In the genomic region with DNA sequence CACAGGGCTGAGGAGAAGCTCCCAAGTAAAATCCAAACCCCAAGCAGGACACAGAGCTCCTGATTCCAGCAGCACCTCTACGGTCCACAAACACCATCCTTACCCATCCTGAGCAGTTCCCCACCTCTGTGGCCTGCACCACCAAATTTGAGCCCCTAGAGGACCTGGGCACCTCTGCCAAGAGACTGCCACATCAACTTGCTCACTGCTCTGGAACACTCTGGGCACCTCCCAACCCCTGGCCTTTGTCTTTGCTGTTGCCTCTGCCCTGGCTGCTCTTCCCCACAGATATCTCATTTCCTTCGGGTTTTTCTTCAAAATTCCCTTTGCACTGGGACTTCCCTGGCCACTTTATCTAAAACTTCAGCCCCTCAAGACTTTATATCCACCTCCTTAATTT, we compare ENCODE assay signal across 1 cellular context.
TF ChIP-seq lines count a peak whose summit lies in the region.

No MANE protein-coding gene starts in this region.

TF ChIP-seq in GM12878, 131 proteins besides CTCF, POLR2A, EP300 and RAD21:
- TF ChIP-seq SRF (IDR thresholded peaks at IDR 0.05; ENCODE audit: low read depth in 2 of 2, low read length in 2 of 2): no peak
- no peak for TF ChIP-seq GATAD2B (conservative IDR thresholded peaks at IDR 0.05; ENCODE audit: low read depth)
- no peak for TF ChIP-seq IRF5 (IDR thresholded peaks at IDR 0.05; ENCODE audit: borderline replicate concordance)
- TF ChIP-seq, protein P1, sequence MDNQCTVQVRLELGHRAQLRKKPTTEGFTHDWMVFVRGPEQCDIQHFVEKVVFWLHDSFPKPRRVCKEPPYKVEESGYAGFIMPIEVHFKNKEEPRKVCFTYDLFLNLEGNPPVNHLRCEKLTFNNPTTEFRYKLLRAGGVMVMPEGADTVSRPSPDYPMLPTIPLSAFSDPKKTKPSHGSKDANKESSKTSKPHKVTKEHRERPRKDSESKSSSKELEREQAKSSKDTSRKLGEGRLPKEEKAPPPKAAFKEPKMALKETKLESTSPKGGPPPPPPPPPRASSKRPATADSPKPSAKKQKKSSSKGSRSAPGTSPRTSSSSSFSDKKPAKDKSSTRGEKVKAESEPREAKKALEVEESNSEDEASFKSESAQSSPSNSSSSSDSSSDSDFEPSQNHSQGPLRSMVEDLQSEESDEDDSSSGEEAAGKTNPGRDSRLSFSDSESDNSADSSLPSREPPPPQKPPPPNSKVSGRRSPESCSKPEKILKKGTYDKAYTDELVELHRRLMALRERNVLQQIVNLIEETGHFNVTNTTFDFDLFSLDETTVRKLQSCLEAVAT (IDR thresholded peaks at IDR 0.05): no peak
- TF ChIP-seq, protein P2, sequence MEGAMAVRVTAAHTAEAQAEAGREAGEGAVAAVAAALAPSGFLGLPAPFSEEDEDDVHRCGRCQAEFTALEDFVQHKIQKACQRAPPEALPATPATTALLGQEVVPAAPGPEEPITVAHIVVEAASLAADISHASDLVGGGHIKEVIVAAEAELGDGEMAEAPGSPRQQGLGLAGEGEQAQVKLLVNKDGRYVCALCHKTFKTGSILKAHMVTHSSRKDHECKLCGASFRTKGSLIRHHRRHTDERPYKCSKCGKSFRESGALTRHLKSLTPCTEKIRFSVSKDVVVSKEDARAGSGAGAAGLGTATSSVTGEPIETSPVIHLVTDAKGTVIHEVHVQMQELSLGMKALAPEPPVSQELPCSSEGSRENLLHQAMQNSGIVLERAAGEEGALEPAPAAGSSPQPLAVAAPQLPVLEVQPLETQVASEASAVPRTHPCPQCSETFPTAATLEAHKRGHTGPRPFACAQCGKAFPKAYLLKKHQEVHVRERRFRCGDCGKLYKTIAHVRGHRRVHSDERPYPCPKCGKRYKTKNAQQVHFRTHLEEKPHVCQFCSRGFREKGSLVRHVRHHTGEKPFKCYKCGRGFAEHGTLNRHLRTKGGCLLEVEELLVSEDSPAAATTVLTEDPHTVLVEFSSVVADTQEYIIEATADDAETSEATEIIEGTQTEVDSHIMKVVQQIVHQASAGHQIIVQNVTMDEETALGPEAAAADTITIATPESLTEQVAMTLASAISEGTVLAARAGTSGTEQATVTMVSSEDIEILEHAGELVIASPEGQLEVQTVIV (IDR thresholded peaks at IDR 0.05; ENCODE audit: borderline replicate concordance, partially characterized antibody): no peak
- no peak for TF ChIP-seq TCF3 (IDR thresholded peaks at IDR 0.05; ENCODE audit: borderline replicate concordance, insufficient read depth, low read depth, low read length)
- TF ChIP-seq NR2F1 (conservative IDR thresholded peaks at IDR 0.05): no peak
TF ChIP-seq in GM12878: peak in this region for 0.
